In genomic region chr20:40287683-40288082, GRCh38 we compare ENCODE assay signal across 16 cellular contexts.
"Had no signal": no experiment of that assay in that cellular context is flagged by ENCODE, and none has a peak within 500 bp of the region (broad histone marks: within the 10 kb centered on the region; RNA-seq: fewer than 3 reads in every experiment).

No MANE protein-coding gene starts in this region.

- H3K36me3 ChIP-seq: colonic mucosa, esophagus muscularis mucosa, right lobe of liver, vagina had no signal

- ATAC-seq: right lobe of liver; stimulated activated effector memory CD8-positive, alpha-beta T cell treated with anti-CD3 and anti-CD28 coated beads, Interleukin-12 subunit alpha, Interleukin-12 subunit beta, amount 100 ng/mL, for 72 hours had no signal

- H3K4me3 ChIP-seq: body of pancreas, colonic mucosa, esophagus muscularis mucosa, right lobe of liver, vagina had no signal

- DNase-seq: activated B cell treated with CpG ODN at 0.5 μM for 24 hours; activated CD4-positive, alpha-beta T cell treated with anti-CD3 and anti-CD28 coated beads, Interleukin-2, amount 10 ng/mL, durations not matched to agents 24 days and 14 days; activated CD8-positive, alpha-beta memory T cell treated with anti-CD3 and anti-CD28 coated beads for 24 hours; activated gamma-delta T cell treated with Interleukin-2 at 50 U/mL for 16 hours; amniotic stem cell; central memory CD4-positive, alpha-beta T cell; kidney glomerular epithelial cell; mesendoderm; stimulated activated CD4-positive, alpha-beta T cell treated with anti-CD3 and anti-CD28 coated beads, Interleukin-2, amount 100 ng/mL, for 24 hours; T-helper 1 cell had no signal

- H3K4me1 ChIP-seq: body of pancreas, colonic mucosa, right lobe of liver had no signal

- H3K27me3 ChIP-seq: body of pancreas, colonic mucosa, esophagus muscularis mucosa, right lobe of liver, vagina had no signal

- H3K9me3 ChIP-seq: body of pancreas, colonic mucosa, esophagus muscularis mucosa, right lobe of liver, vagina had no signal

- H3K27ac ChIP-seq: body of pancreas, colonic mucosa, right lobe of liver, vagina had no signal
